11 cellular contexts compared by ENCODE assay signal in genomic region chr14:101730626-101731186, GRCh38. TPM values are rescaled to one million over a fixed set of nuclear protein-coding genes. Genes with fewer than 3 reads are reported as not detected.
DNase-seq lines count a peak whose midpoint lies in the region; ATAC-seq, FAIRE-seq and TF ChIP-seq lines count a peak whose summit lies in the region.
"Had no signal": no experiment of that assay in that cellular context is flagged by ENCODE, and none has a peak within 500 bp of the region (broad histone marks: within the 10 kb centered on the region; RNA-seq: fewer than 3 reads in every experiment).

No MANE protein-coding gene starts in this region.

- H3K9me3 ChIP-seq in gastrocnemius medialis: no peaks in the 10 kb centered on the region

- intact Hi-C loops in activated T-helper 2 cell treated with anti-CD3 and anti-CD28 coated beads, Interferon-gamma antibody, Interleukin-2, Interleukin-4, amounts not matched to agents 10 μg/mL and 5 μg/mL and 100 μg/mL, durations not matched to agents 14 hours and 24 hours and 36 hours (cut with micrococcal nuclease): loop anchor here (1.0 to 5.0 kb wide), 4 partner anchors 8 to 147 kb away; partner anchors contain the start of gene PPP2R5C
- intact Hi-C loops in gastrocnemius medialis (cut with DNase I; ENCODE audit: low total_unique reads): no loop called here

- no peaks in the 10 kb centered on the region for H3K36me3 Mint-ChIP-seq in T-helper 2 cell treated with Interferon-gamma antibody and Interleukin-4, amounts not matched to agents 5 μg/mL and 100 μg/mL, for 36 hours (ENCODE audit: low read depth)
- H3K36me3 Mint-ChIP-seq in activated T-helper 2 cell treated with anti-CD3 and anti-CD28 coated beads, Interferon-gamma antibody, Interleukin-2, Interleukin-4, amounts not matched to agents 10 μg/mL and 5 μg/mL and 100 μg/mL, durations not matched to agents 14 hours and 24 hours and 36 hours (ENCODE audit: low read depth): no peaks in the 10 kb centered on the region
- H3K36me3 Mint-ChIP-seq in stimulated activated naive B cell treated with anti-CD40 and anti-IgM and Interleukin-4, amounts not matched to agents 10 μg/mL and 1 μg/mL and 100 μg/mL, for 72 hours: peaks cover 0 to 8% of the 10 kb centered on the region in 2 donors

- in situ Hi-C loops in gastrocnemius medialis (cut with MboI; ENCODE audit: low sequenced_read_pairs in 4 of 4): no loop called here

- no peak for DNase-seq in T-helper 2 cell treated with Interferon-gamma antibody and Interleukin-4, amounts not matched to agents 5 μg/mL and 100 μg/mL, for 36 hours (ENCODE audit: low spot score)
- DNase-seq in T-helper 2 cell (no peak), NCI-H345 (lab: John Stamatoyannopoulos, UW) (no peak), gastrocnemius medialis (no peak)
- DNase-seq in activated T-helper 2 cell treated with anti-CD3 and anti-CD28 coated beads, Interferon-gamma antibody, Interleukin-2, Interleukin-4, amounts not matched to agents 10 μg/mL and 5 μg/mL and 100 μg/mL, durations not matched to agents 14 hours and 24 hours and 36 hours (ENCODE audit: low spot score): no peak
- DNase-seq in stimulated activated naive B cell treated with anti-CD40 and anti-IgM and Interleukin-4, amounts not matched to agents 10 μg/mL and 1 μg/mL and 100 μg/mL, for 72 hours: no peak

- H3K27ac Mint-ChIP-seq in T-helper 2 cell treated with Interferon-gamma antibody and Interleukin-4, amounts not matched to agents 5 μg/mL and 100 μg/mL, for 36 hours: peak overlapping the region; percentile 91
- peak overlapping the region; percentile 93 for H3K27ac Mint-ChIP-seq in activated T-helper 2 cell treated with anti-CD3 and anti-CD28 coated beads, Interferon-gamma antibody, Interleukin-2, Interleukin-4, amounts not matched to agents 10 μg/mL and 5 μg/mL and 100 μg/mL, durations not matched to agents 14 hours and 24 hours and 36 hours
- H3K27ac Mint-ChIP-seq in stimulated activated naive B cell treated with anti-CD40 and anti-IgM and Interleukin-4, amounts not matched to agents 10 μg/mL and 1 μg/mL and 100 μg/mL, for 72 hours: peak overlapping the region; percentile 82
- H3K27ac Mint-ChIP-seq: HFFc6 had no signal

- no peaks in the 10 kb centered on the region for H3K27me3 Mint-ChIP-seq in T-helper 2 cell treated with Interferon-gamma antibody and Interleukin-4, amounts not matched to agents 5 μg/mL and 100 μg/mL, for 36 hours (ENCODE audit: low read depth)
- no peaks in the 10 kb centered on the region for H3K27me3 Mint-ChIP-seq in activated T-helper 2 cell treated with anti-CD3 and anti-CD28 coated beads, Interferon-gamma antibody, Interleukin-2, Interleukin-4, amounts not matched to agents 10 μg/mL and 5 μg/mL and 100 μg/mL, durations not matched to agents 14 hours and 24 hours and 36 hours (ENCODE audit: low read depth)
- peaks cover 0 to 4% of the 10 kb centered on the region in 2 donors for H3K27me3 Mint-ChIP-seq in stimulated activated naive B cell treated with anti-CD40 and anti-IgM and Interleukin-4, amounts not matched to agents 10 μg/mL and 1 μg/mL and 100 μg/mL, for 72 hours

- no peaks in the 10 kb centered on the region for H3K9me3 Mint-ChIP-seq in T-helper 2 cell treated with Interferon-gamma antibody and Interleukin-4, amounts not matched to agents 5 μg/mL and 100 μg/mL, for 36 hours
- H3K9me3 Mint-ChIP-seq in activated T-helper 2 cell treated with anti-CD3 and anti-CD28 coated beads, Interferon-gamma antibody, Interleukin-2, Interleukin-4, amounts not matched to agents 10 μg/mL and 5 μg/mL and 100 μg/mL, durations not matched to agents 14 hours and 24 hours and 36 hours: peaks cover 6% of the 10 kb centered on the region
- H3K9me3 Mint-ChIP-seq in stimulated activated naive B cell treated with anti-CD40 and anti-IgM and Interleukin-4, amounts not matched to agents 10 μg/mL and 1 μg/mL and 100 μg/mL, for 72 hours: peaks cover 0 to 5% of the 10 kb centered on the region in 2 donors

- H3K4me3 Mint-ChIP-seq in T-helper 2 cell treated with Interferon-gamma antibody and Interleukin-4, amounts not matched to agents 5 μg/mL and 100 μg/mL, for 36 hours: peak overlapping the region; percentile 82
- peak overlapping the region; percentile 70 for H3K4me3 Mint-ChIP-seq in activated T-helper 2 cell treated with anti-CD3 and anti-CD28 coated beads, Interferon-gamma antibody, Interleukin-2, Interleukin-4, amounts not matched to agents 10 μg/mL and 5 μg/mL and 100 μg/mL, durations not matched to agents 14 hours and 24 hours and 36 hours (ENCODE audit: low read depth)
- no peak overlapping the region for H3K4me3 Mint-ChIP-seq in stimulated activated naive B cell treated with anti-CD40 and anti-IgM and Interleukin-4, amounts not matched to agents 10 μg/mL and 1 μg/mL and 100 μg/mL, for 72 hours

- H3K36me3 ChIP-seq in gastrocnemius medialis: no peaks in the 10 kb centered on the region

- no peak for TF ChIP-seq POLR2A in gastrocnemius medialis (IDR thresholded peaks at IDR 0.05)

- H3K4me3 ChIP-seq in gastrocnemius medialis: no peak overlapping the region

- H3K27me3 ChIP-seq in gastrocnemius medialis: no peaks in the 10 kb centered on the region

- FAIRE-seq in islet of Langerhans (lab: Jason Lieb, UNC): peak; percentile 33
- FAIRE-seq: colon, G401.6 had no signal

- no peaks in the 10 kb centered on the region for H3K4me1 ChIP-seq in gastrocnemius medialis

- H3K4me1 Mint-ChIP-seq in T-helper 2 cell treated with Interferon-gamma antibody and Interleukin-4, amounts not matched to agents 5 μg/mL and 100 μg/mL, for 36 hours (ENCODE audit: low read depth): peaks cover 34% of the 10 kb centered on the region
- peaks cover 62% of the 10 kb centered on the region for H3K4me1 Mint-ChIP-seq in activated T-helper 2 cell treated with anti-CD3 and anti-CD28 coated beads, Interferon-gamma antibody, Interleukin-2, Interleukin-4, amounts not matched to agents 10 μg/mL and 5 μg/mL and 100 μg/mL, durations not matched to agents 14 hours and 24 hours and 36 hours (ENCODE audit: low read depth)
- H3K4me1 Mint-ChIP-seq in stimulated activated naive B cell treated with anti-CD40 and anti-IgM and Interleukin-4, amounts not matched to agents 10 μg/mL and 1 μg/mL and 100 μg/mL, for 72 hours: peaks cover 20 to 26% of the 10 kb centered on the region in 2 donors

- H3K27ac ChIP-seq in gastrocnemius medialis: peak overlapping the region in 1 of 4 donors; percentile 1

- ATAC-seq in stimulated activated naive B cell treated with anti-CD40 and anti-IgM and Interleukin-4, amounts not matched to agents 10 μg/mL and 1 μg/mL and 100 μg/mL, for 72 hours (replicated peaks): no peak
- ATAC-seq in gastrocnemius medialis (no peak), HG03432 (IDR thresholded peaks at IDR 0.05; ENCODE audit: unreplicated experiment) (no peak)

- no peak for TF ChIP-seq CTCF in gastrocnemius medialis (IDR thresholded peaks at IDR 0.05 in 4 of 5, conservative IDR thresholded peaks at IDR 0.05 in 1 of 5)

RNA-seq across cellular contexts. Expression of gene PPP2R5C, which starts 30.8 kb away (rescaled TPM):
- 170 and 174 TPM in 2 replicates for total RNA-seq in activated T-helper 2 cell treated with anti-CD3 and anti-CD28 coated beads, Interferon-gamma antibody, Interleukin-2, Interleukin-4, amounts not matched to agents 10 μg/mL and 5 μg/mL and 100 μg/mL, durations not matched to agents 14 hours and 24 hours and 36 hours
- 10 to 100 TPM; 35.4 to 65.9 (median 49.3) TPM for total RNA-seq in gastrocnemius medialis

Comparison
In these comparisons a context has a peak if more than half of its experiments do, and no peak if none do; other contexts are left out.
1. H3K4me3 Mint-ChIP-seq: peak in T-helper 2 cell treated with Interferon-gamma antibody and Interleukin-4, amounts not matched to agents 5 μg/mL and 100 μg/mL, for 36 hours (single experiment) and activated T-helper 2 cell treated with anti-CD3 and anti-CD28 coated beads, Interferon-gamma antibody, Interleukin-2, Interleukin-4, amounts not matched to agents 10 μg/mL and 5 μg/mL and 100 μg/mL, durations not matched to agents 14 hours and 24 hours and 36 hours (single experiment); none in stimulated activated naive B cell treated with anti-CD40 and anti-IgM and Interleukin-4, amounts not matched to agents 10 μg/mL and 1 μg/mL and 100 μg/mL, for 72 hours (0 of 2).
2. Peak in every context shown above with its lines, with median percentiles within 50 percentile points of each other: H3K27ac Mint-ChIP-seq.